1 cellular context compared by ENCODE assay signal in genomic region chr16:24853830-24854229, GRCh38.
A peak's percentile ranks its signal among the peaks of the same experiment; 100 is the strongest.
TF ChIP-seq lines count a peak whose summit lies in the region.

No MANE protein-coding gene starts in this region.

TF ChIP-seq in HepG2, 621 proteins besides CTCF, POLR2A, EP300 and RAD21 (continued from another document and continues in another):
- TF ChIP-seq HOMEZ (CRISPR knock-in tag; IDR thresholded peaks at IDR 0.05; ENCODE audit: low read depth): no peak
- TF ChIP-seq FOXA1 (IDR thresholded peaks at IDR 0.05): no peak
- TF ChIP-seq FOXA1 (CRISPR knock-in tag; IDR thresholded peaks at IDR 0.05): no peak
- TF ChIP-seq HES4 (CRISPR knock-in tag; IDR thresholded peaks at IDR 0.05; ENCODE audit: borderline replicate concordance): no peak
- TF ChIP-seq ZC3H4 (CRISPR knock-in tag; IDR thresholded peaks at IDR 0.05; ENCODE audit: borderline replicate concordance): no peak
- TF ChIP-seq NFIC (IDR thresholded peaks at IDR 0.05; ENCODE audit: low read length): no peak
- no peak for TF ChIP-seq FOXP1 (IDR thresholded peaks at IDR 0.05)
- TF ChIP-seq FOXP1 (CRISPR knock-in tag; IDR thresholded peaks at IDR 0.05): no peak
- TF ChIP-seq GTF2F1 (IDR thresholded peaks at IDR 0.05; ENCODE audit: low read length): no peak
- TF ChIP-seq ZNF558 (CRISPR knock-in tag; IDR thresholded peaks at IDR 0.05; ENCODE audit: borderline replicate concordance): no peak
- no peak for TF ChIP-seq PRDM10 (CRISPR knock-in tag; IDR thresholded peaks at IDR 0.05; ENCODE audit: low read depth)
- no peak for TF ChIP-seq ZBTB4 (CRISPR knock-in tag; IDR thresholded peaks at IDR 0.05; ENCODE audit: borderline replicate concordance)
- TF ChIP-seq PAWR (CRISPR knock-in tag; IDR thresholded peaks at IDR 0.05; ENCODE audit: borderline replicate concordance): no peak
- TF ChIP-seq RARA (CRISPR knock-in tag; IDR thresholded peaks at IDR 0.05): no peak
- 0 out of 2 replicates have a peak, but pooled peaks have one; percentile 42 for TF ChIP-seq HIC2 (CRISPR knock-in tag; IDR thresholded peaks at IDR 0.05; ENCODE audit: low read depth)
- TF ChIP-seq ZNF10 (CRISPR knock-in tag; IDR thresholded peaks at IDR 0.05; ENCODE audit: borderline replicate concordance, low read depth): no peak
- no peak for TF ChIP-seq ZZZ3 (CRISPR knock-in tag; IDR thresholded peaks at IDR 0.05; ENCODE audit: borderline replicate concordance)
- no peak for TF ChIP-seq SNAPC5 (CRISPR knock-in tag; IDR thresholded peaks at IDR 0.05; ENCODE audit: borderline replicate concordance)
- TF ChIP-seq ZNF263 (CRISPR knock-in tag; IDR thresholded peaks at IDR 0.05): peak; percentile 86
- TF ChIP-seq ARID5B (CRISPR knock-in tag; IDR thresholded peaks at IDR 0.05): no peak
- TF ChIP-seq RCOR2 (CRISPR knock-in tag; IDR thresholded peaks at IDR 0.05): no peak
- no peak for TF ChIP-seq CC2D1A (CRISPR knock-in tag; IDR thresholded peaks at IDR 0.05)
- no peak for TF ChIP-seq TRAFD1 (CRISPR knock-in tag; IDR thresholded peaks at IDR 0.05; ENCODE audit: borderline replicate concordance)
- 0 out of 2 replicates have a peak, but pooled peaks have one; percentile 31 for TF ChIP-seq HNRNPL (IDR thresholded peaks at IDR 0.05; ENCODE audit: low read depth, low read length)
- TF ChIP-seq POGK (CRISPR knock-in tag; conservative IDR thresholded peaks at IDR 0.05): no peak
- TF ChIP-seq ZNF274 (CRISPR knock-in tag; IDR thresholded peaks at IDR 0.05): no peak
- no peak for TF ChIP-seq NFE2L2 (IDR thresholded peaks at IDR 0.05; ENCODE audit: low read length)
- no peak for TF ChIP-seq ZNF704 (CRISPR knock-in tag; IDR thresholded peaks at IDR 0.05; ENCODE audit: borderline replicate concordance)
- no peak for TF ChIP-seq CREB3 (CRISPR knock-in tag; IDR thresholded peaks at IDR 0.05)
- no peak for TF ChIP-seq ZNF143 (CRISPR knock-in tag; IDR thresholded peaks at IDR 0.05)
- no peak for TF ChIP-seq CBFB (CRISPR knock-in tag; IDR thresholded peaks at IDR 0.05)
